9 cellular contexts compared by ENCODE assay signal in the genomic region with DNA sequence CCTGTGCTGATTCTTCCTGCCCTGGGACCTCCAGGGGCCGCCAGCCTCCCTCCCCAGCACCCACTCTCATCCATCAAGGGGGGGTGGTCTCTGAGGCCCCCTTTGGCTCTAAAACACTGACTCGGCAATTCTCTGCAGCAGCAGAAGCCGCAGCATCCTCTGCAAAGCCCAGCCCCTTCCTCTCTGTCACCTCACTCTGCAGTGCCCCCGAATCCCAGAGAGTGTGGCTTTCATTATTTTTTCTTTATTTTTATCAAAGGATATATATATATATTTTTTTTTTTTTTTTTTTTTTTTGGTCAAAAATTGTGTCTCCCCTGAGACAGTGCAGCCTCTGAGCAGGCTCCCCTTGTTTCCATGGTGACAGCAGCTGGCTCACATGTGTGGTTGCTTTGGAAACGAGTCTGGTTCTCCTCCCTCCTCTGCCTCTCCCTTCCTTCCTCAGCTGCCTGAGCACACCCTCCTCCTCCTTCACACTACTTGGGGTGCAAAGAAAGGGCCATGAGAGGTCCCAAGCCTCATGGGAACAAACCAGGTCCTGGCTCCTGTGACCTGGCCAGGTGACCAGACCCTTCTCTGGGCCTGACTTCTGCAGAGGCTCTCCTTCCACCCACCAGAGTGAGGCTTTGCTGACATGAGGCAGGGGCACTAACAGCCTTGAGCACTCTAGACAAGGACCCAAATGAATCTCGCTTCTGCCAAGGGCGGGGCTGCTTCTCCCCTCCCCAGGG.
DNase-seq lines count a peak whose midpoint lies in the region; ATAC-seq and TF ChIP-seq lines count a peak whose summit lies in the region.
"Had no signal": no experiment of that assay in that cellular context is flagged by ENCODE, and none has a peak within 500 bp of the region (broad histone marks: within the 10 kb centered on the region; RNA-seq: fewer than 3 reads in every experiment).

No MANE protein-coding gene starts in this region.

- peak overlapping the region; percentile 86 to 93 (median 89) for H3K27ac ChIP-seq in thyroid gland
- H3K27ac ChIP-seq: body of pancreas had no signal

- ATAC-seq in GM21619 (IDR thresholded peaks at IDR 0.05; ENCODE audit: unreplicated experiment) (peak; percentile 73), GM19395 (IDR thresholded peaks at IDR 0.05; ENCODE audit: unreplicated experiment) (no peak)
- ATAC-seq: body of pancreas had no signal

- whole genome bisulfite sequencing in thyroid gland, 2 donors = 58 to 83% methylated on average over 6 to 7 of the region's 7 CpGs

- H3K9me3 ChIP-seq in BE2C (no peaks in the 10 kb centered on the region), thyroid gland (no peaks in the 10 kb centered on the region)
- H3K9me3 ChIP-seq: body of pancreas had no signal

- H3K36me3 ChIP-seq in BE2C (no peaks in the 10 kb centered on the region), thyroid gland (no peaks in the 10 kb centered on the region)

- H3K4me3 ChIP-seq in BE2C (ENCODE audit: low read depth, low read length) (no peak overlapping the region), thyroid gland (replicated peaks in 1 of 3) (no peak overlapping the region)
- H3K4me3 ChIP-seq: body of pancreas had no signal

- TF ChIP-seq CTCF in BE2C (IDR thresholded peaks at IDR 0.05; ENCODE audit: low read depth, low read length) (no peak), thyroid gland (IDR thresholded peaks at IDR 0.05) (no peak)

- DNase-seq in BE2C = peak; percentile 80
- DNase-seq in RPMI7951 (ENCODE audit: low read depth) = peak; percentile 49
- peak in 29 of 56 donors; percentile 9 to 75 (median 35) for DNase-seq in amygdala (lab: John Stamatoyannopoulos, UW)
- peak; percentile 33 for DNase-seq in medulla oblongata (ENCODE audit: extremely low spot score)
- DNase-seq in thyroid gland = no peak
- no peak for DNase-seq in HuH-7 (ENCODE audit: low spot score)

- no peak for TF ChIP-seq POLR2A in thyroid gland (IDR thresholded peaks at IDR 0.05)

- H3K27me3 ChIP-seq in BE2C = no peaks in the 10 kb centered on the region
- H3K27me3 ChIP-seq in thyroid gland = no peaks in the 10 kb centered on the region
- H3K27me3 ChIP-seq: body of pancreas had no signal

- intact Hi-C loops in thyroid gland (cut with DNase I) = no loop called here

- peaks cover 56% of the 10 kb centered on the region for H3K4me1 ChIP-seq in BE2C
- peaks cover 34 to 54% of the 10 kb centered on the region in 2 donors for H3K4me1 ChIP-seq in thyroid gland
- H3K4me1 ChIP-seq: body of pancreas had no signal

Comparison
In these comparisons a context has a peak if more than half of its experiments do, and no peak if none do; other contexts are left out.
1. DNase-seq: peak in BE2C (single experiment), RPMI7951 (single experiment), amygdala (29 of 56) and medulla oblongata (single experiment); none in thyroid gland (0 of 2) and HuH-7 (single experiment).